ENCODE assay signal across 1 cellular context in genomic region chr3:155018621-155019330, GRCh38.
TF ChIP-seq lines count a peak whose summit lies in the region.

No MANE protein-coding gene starts in this region.

TF ChIP-seq in K562, 482 proteins besides CTCF, POLR2A, EP300 and RAD21 (continued from another document and continues in another):
- TF ChIP-seq ZBTB49 (CRISPR knock-in tag; IDR thresholded peaks at IDR 0.05; ENCODE audit: borderline replicate concordance) (no peak), SMARCC2 (IDR thresholded peaks at IDR 0.05; ENCODE audit: low read depth) (peak; percentile 81), MBD1 (CRISPR knock-in tag; IDR thresholded peaks at IDR 0.05) (no peak), PURB (CRISPR knock-in tag; IDR thresholded peaks at IDR 0.05; ENCODE audit: low read depth) (no peak), ZNF124 (CRISPR knock-in tag; IDR thresholded peaks at IDR 0.05) (no peak), RCOR1 (IDR thresholded peaks at IDR 0.05; ENCODE audit: borderline replicate concordance in 1 of 2, low read depth in 2 of 2, low read length in 2 of 2) (peak; percentile 63 to 88; a peak in 2 of 4 replicates), SNAPC5 (CRISPR knock-in tag; IDR thresholded peaks at IDR 0.05) (no peak), CTCFL (IDR thresholded peaks at IDR 0.05; ENCODE audit: borderline replicate concordance, insufficient read depth, low read depth, low read length, poor library complexity, severe bottlenecking) (no peak), MIER1 (IDR thresholded peaks at IDR 0.05; ENCODE audit: low read depth) (no peak), SRSF7 (optimal IDR thresholded peaks at IDR 0.05; ENCODE audit: low read depth, low read length) (no peak), GTF2A2 (tag; IDR thresholded peaks at IDR 0.05) (no peak), NELFE (IDR thresholded peaks at IDR 0.05; ENCODE audit: insufficient read depth, insufficient read length) (no peak), ZNF140 (CRISPR knock-in tag; IDR thresholded peaks at IDR 0.05) (no peak), BRCA1 (IDR thresholded peaks at IDR 0.05) (no peak), BRCA1 (CRISPR knock-in tag; IDR thresholded peaks at IDR 0.05) (no peak), AFF4 (CRISPR knock-in tag; IDR thresholded peaks at IDR 0.05) (no peak), SPI1 (IDR thresholded peaks at IDR 0.05; ENCODE audit: borderline replicate concordance, low read depth, low read length) (peak; percentile 95), PCBP2 (IDR thresholded peaks at IDR 0.05; ENCODE audit: low read depth, low read length, poor library complexity, severe bottlenecking) (no peak), DLX4 (CRISPR knock-in tag; IDR thresholded peaks at IDR 0.05) (no peak), NR3C1 (CRISPR knock-in tag; IDR thresholded peaks at IDR 0.05) (no peak), MXI1 (IDR thresholded peaks at IDR 0.05; ENCODE audit: low read depth, low read length) (no peak), CHD7 (IDR thresholded peaks at IDR 0.05; ENCODE audit: low read depth, low read length) (no peak), MTA1 (IDR thresholded peaks at IDR 0.05; ENCODE audit: borderline replicate concordance) (peak; percentile 82), BDP1 (IDR thresholded peaks at IDR 0.05; ENCODE audit: insufficient read depth, insufficient read length) (no peak), DEAF1 (CRISPR knock-in tag; IDR thresholded peaks at IDR 0.05) (no peak), ARHGAP35 (IDR thresholded peaks at IDR 0.05; ENCODE audit: partially characterized antibody) (no peak), PML (IDR thresholded peaks at IDR 0.05; ENCODE audit: low read length) (peak; percentile 94), NCOA1 (IDR thresholded peaks at IDR 0.05; ENCODE audit: low read depth) (peak; percentile 69), JUNB (CRISPR knock-in tag; conservative IDR thresholded peaks at IDR 0.05) (no peak), ZNF586 (CRISPR knock-in tag; conservative IDR thresholded peaks at IDR 0.05) (no peak), CREB5 (CRISPR knock-in tag; IDR thresholded peaks at IDR 0.05) (no peak)
